ENCODE assay signal across 24 cellular contexts in the genomic region with DNA sequence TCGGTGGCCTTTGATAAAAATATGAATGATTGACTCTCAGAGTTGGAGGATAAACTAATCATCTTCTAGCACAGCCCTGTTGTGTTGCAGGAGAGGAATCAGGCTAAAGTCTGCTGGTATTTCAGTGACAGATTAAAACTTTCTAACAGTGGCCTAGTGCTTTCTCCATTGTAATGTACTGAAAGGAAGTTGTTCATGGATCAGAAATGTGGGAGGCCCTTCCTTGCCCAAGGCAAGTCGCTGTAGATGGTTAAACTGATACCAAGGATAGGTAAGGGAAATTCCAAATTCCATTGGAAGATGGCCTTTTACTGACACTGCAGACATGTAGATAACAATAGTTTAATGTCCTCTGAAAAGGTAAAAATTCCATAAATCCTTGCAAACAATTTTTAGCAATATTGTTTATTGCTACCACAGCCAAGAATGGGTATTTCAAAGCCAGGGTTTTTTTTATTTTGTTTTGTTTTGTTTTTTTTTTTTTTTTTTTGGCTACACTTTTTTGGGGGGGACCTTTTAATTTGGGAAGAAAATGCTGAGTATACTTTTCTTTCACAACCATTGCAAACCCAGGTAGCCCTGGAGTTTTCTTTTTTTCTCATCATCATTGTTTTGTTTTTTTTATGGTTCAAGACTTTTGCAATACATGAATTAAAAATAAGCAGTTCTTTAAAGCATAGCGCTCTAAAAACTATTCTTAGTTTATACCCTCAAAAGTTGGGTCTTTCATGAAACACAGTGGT. TPM values are rescaled to one million over a fixed set of nuclear protein-coding genes. Genes with fewer than 3 reads are reported as not detected.
A peak's percentile ranks its signal among the peaks of the same experiment; 100 is the strongest.
DNase-seq lines count a peak whose midpoint lies in the region; ATAC-seq, FAIRE-seq and TF ChIP-seq lines count a peak whose summit lies in the region.
"Had no signal": no experiment of that assay in that cellular context is flagged by ENCODE, and none has a peak within 500 bp of the region (broad histone marks: within the 10 kb centered on the region; RNA-seq: fewer than 3 reads in every experiment).

No MANE protein-coding gene starts in this region.

- CTCF ChIA-PET in Caco-2 (lab: Charles Lee), result no interaction called here

- H3K9me3 Mint-ChIP-seq in Caco-2 (ENCODE audit: unreplicated experiment), result no peaks in the 10 kb centered on the region
- H3K9me3 Mint-ChIP-seq: CD14-positive monocyte, type B pancreatic cell had no signal

- DNase-seq in Caco-2 (no peak), adipocyte (ENCODE audit: low read depth) (peak; percentile 6), iPS-NIHi7 (ENCODE audit: extremely low spot score) (peak; percentile 26), pancreas (no peak), HCEC 1CT (no peak)
- DNase-seq: activated naive CD4-positive, alpha-beta T cell; DMS53; left ventricle myocardium superior; NCI-H1092; NCI-H2081 treated with DMSO at 0.1 percent for 48 hours; NCI-H69; occipital lobe; stimulated activated naive CD8-positive, alpha-beta T cell treated with anti-CD3 and anti-CD28 coated beads, Interleukin-15, Interleukin-2, amounts not matched to agents 100 U/mL and 50 U/mL, for 24 hours had no signal

- no peak overlapping the region for H3K27ac Mint-ChIP-seq in Caco-2 (ENCODE audit: unreplicated experiment)
- H3K27ac Mint-ChIP-seq: CD14-positive monocyte had no signal

- POLR2A ChIA-PET in Caco-2 (lab: Charles Lee), result no interaction called here

- H3K9ac ChIP-seq in HUES6 (ENCODE audit: low read length) (peak overlapping the region; percentile 23), adipocyte (ENCODE audit: low read length) (no peak overlapping the region)
- H3K9ac ChIP-seq: KMS-11 had no signal

- H3K4me3 ChIP-seq in Caco-2 (ENCODE audit: low read depth, low read length) (no peak overlapping the region), HUES6 (ENCODE audit: low read depth, low read length) (no peak overlapping the region), adipocyte (ENCODE audit: low read length) (no peak overlapping the region), pancreas (no peak overlapping the region)
- H3K4me3 ChIP-seq: ascending aorta, PC-9 had no signal

- no peak overlapping the region for H3K4me3 Mint-ChIP-seq in Caco-2 (ENCODE audit: unreplicated experiment)
- H3K4me3 Mint-ChIP-seq: CD14-positive monocyte, type B pancreatic cell had no signal

- ATAC-seq in GM19397 (IDR thresholded peaks at IDR 0.05; ENCODE audit: unreplicated experiment) (no peak), pancreas (no peak), HG03095 (IDR thresholded peaks at IDR 0.05; ENCODE audit: unreplicated experiment) (no peak)
- ATAC-seq: left ventricle myocardium superior; sciatic nerve; stimulated activated naive CD8-positive, alpha-beta T cell treated with anti-CD3 and anti-CD28 coated beads, Interleukin-15, Interleukin-2, amounts not matched to agents 100 U/mL and 50 U/mL, for 24 hours had no signal

- FAIRE-seq in pancreas (lab: Jason Lieb, UNC), result no peak
- FAIRE-seq: GM18507, TTC549 had no signal

- TSS peak; percentile 15 for BruUV-seq in Caco-2 (replicated peaks; lab: Mats Ljungman, UMichigan)

- H3K36me3 Mint-ChIP-seq in Caco-2 (ENCODE audit: insufficient read depth, unreplicated experiment), result peaks cover 44% of the 10 kb centered on the region

- no peaks in the 10 kb centered on the region for H3K4me1 Mint-ChIP-seq in Caco-2 (ENCODE audit: low read depth, unreplicated experiment)
- H3K4me1 Mint-ChIP-seq: CD14-positive monocyte had no signal

- no peaks in the 10 kb centered on the region for H3K27me3 ChIP-seq in Caco-2 (replicated peaks; ENCODE audit: control insufficient read depth, insufficient read depth, low read length)
- no peaks in the 10 kb centered on the region for H3K27me3 ChIP-seq in HUES6 (ENCODE audit: control insufficient read depth, insufficient read depth, low read length)
- no peaks in the 10 kb centered on the region for H3K27me3 ChIP-seq in adipocyte (replicated peaks; ENCODE audit: control insufficient read depth, insufficient read depth, low read length)
- no peaks in the 10 kb centered on the region for H3K27me3 ChIP-seq in pancreas
- H3K27me3 ChIP-seq: ascending aorta had no signal

- H3K4me1 ChIP-seq in Caco-2 (0 out of 2 replicates have a peak, but pooled peaks cover 4% of the 10 kb centered on the region), HUES6 (ENCODE audit: control insufficient read depth, insufficient read depth, low read length) (peaks cover 54% of the 10 kb centered on the region), adipocyte (ENCODE audit: control insufficient read depth, insufficient read depth, low read length) (peaks cover 13% of the 10 kb centered on the region), pancreas (no peaks in the 10 kb centered on the region)
- H3K4me1 ChIP-seq: ascending aorta had no signal

- TF ChIP-seq CTCF in Caco-2 (IDR thresholded peaks at IDR 0.05; ENCODE audit: insufficient read depth in 1 of 2, low read depth in 1 of 2, low read length in 1 of 2, severe bottlenecking in 1 of 2, unreplicated experiment in 1 of 2), result no peak
- no peak for TF ChIP-seq CTCF in pancreas (IDR thresholded peaks at IDR 0.05)

- H3K27ac ChIP-seq in HUES6 (ENCODE audit: low read depth, low read length) (peak overlapping the region; percentile 87), pancreas (no peak overlapping the region)
- H3K27ac ChIP-seq: ascending aorta, KMS-11, PC-9 had no signal

- no peaks in the 10 kb centered on the region for H3K27me3 Mint-ChIP-seq in Caco-2 (ENCODE audit: insufficient read depth, unreplicated experiment)
- H3K27me3 Mint-ChIP-seq: type B pancreatic cell had no signal

- WGBS in pancreas, 2 donors, result 89% methylated on average over 3 of the region's 3 CpGs

- H3K36me3 ChIP-seq in Caco-2 (ENCODE audit: control insufficient read depth, insufficient read depth, low read length) (no peaks in the 10 kb centered on the region), HUES6 (ENCODE audit: control insufficient read depth, insufficient read depth, low read length) (peaks cover 46% of the 10 kb centered on the region), adipocyte (ENCODE audit: control insufficient read depth, insufficient read depth, low read length, severe bottlenecking) (peaks cover 57% of the 10 kb centered on the region), pancreas (peaks cover 0 to 39% (median 6%) of the 10 kb centered on the region in 3 donors)

- H3K9me3 ChIP-seq in Caco-2, result no peaks in the 10 kb centered on the region
- H3K9me3 ChIP-seq in HUES6 (ENCODE audit: control insufficient read depth, insufficient read depth, low read depth, low read length), result no peaks in the 10 kb centered on the region
- H3K9me3 ChIP-seq in adipocyte (ENCODE audit: control insufficient read depth, low read length), result no peaks in the 10 kb centered on the region
- no peaks in the 10 kb centered on the region for H3K9me3 ChIP-seq in pancreas
- H3K9me3 ChIP-seq: ascending aorta had no signal

- intact Hi-C loops in Caco-2 (cut with micrococcal nuclease; ENCODE audit: unreplicated experiment), result no loop called here
- intact Hi-C loops in pancreas (cut with DNase I), result no loop called here

RNA-seq across cellular contexts. Expression of a gene that starts 35.5 kb away (rescaled TPM):
- total RNA-seq in Caco-2 (2022) (33.5 and 34.3 TPM in 2 replicates), pancreas (10 to 100 TPM in 4 of 6 donors, 1 to 10 TPM in 2; 6.5 to 12.4 (median 11.0) TPM)
- 1 to 10 TPM; 3.5 to 5.2 TPM for polyA plus RNA-seq in pancreas

RNA-seq across cellular contexts. Expression of a gene that starts 56.1 kb away (rescaled TPM):
- total RNA-seq in Caco-2 (2022), result not detected in 2 replicates
- total RNA-seq in pancreas, result under 1 TPM in 3 of 6 donors, not detected in 3; 0.09 to 0.13 (median 0.12) TPM
- under 1 TPM; 0.11 to 0.23 TPM for polyA plus RNA-seq in pancreas
- total RNA-seq: ascending aorta, occipital lobe, PC-9 had no signal

Comparison
In these comparisons a context has a peak if more than half of its experiments do, and no peak if none do; other contexts are left out.
1. DNase-seq: peak in adipocyte (single experiment) and iPS-NIHi7 (single experiment); none in Caco-2 (0 of 2), pancreas (0 of 6) and HCEC 1CT (single experiment).